ENCODE assay signal across 8 cellular contexts in genomic region chr19:664913-665443, GRCh38. TPM values are rescaled to one million over a fixed set of nuclear protein-coding genes. Genes with fewer than 3 reads are reported as not detected.
DNase-seq lines count a peak whose midpoint lies in the region; ATAC-seq, FAIRE-seq and TF ChIP-seq lines count a peak whose summit lies in the region.
"Had no signal": no experiment of that assay in that cellular context is flagged by ENCODE, and none has a peak within 500 bp of the region (broad histone marks: within the 10 kb centered on the region; RNA-seq: fewer than 3 reads in every experiment).

No MANE protein-coding gene starts in this region.

- peak; percentile 71 for FAIRE-seq in GM18507 (lab: Jason Lieb, UNC)

- no peaks in the 10 kb centered on the region for H3K36me3 Mint-ChIP-seq in MCF 10A (ENCODE audit: insufficient read depth, unreplicated experiment)

- DNase-seq in GM18507 (ENCODE audit: extremely low spot score, insufficient read length, low read depth), result peak; percentile 72
- DNase-seq in NCI-H2107 treated with DMSO at 0.1 percent for 48 hours (lab: John Stamatoyannopoulos, UW; ENCODE audit: unreplicated experiment), result peak; percentile 61
- DNase-seq in MCF 10A (ENCODE audit: unreplicated experiment), result peak; percentile 76
- DNase-seq in inferior parietal cortex (ENCODE audit: extremely low spot score), result peak; percentile 83
- peak; percentile 84 for DNase-seq in stimulated activated CD4-positive, alpha-beta T cell treated with anti-CD3 and anti-CD28 coated beads, Interleukin-12 subunit alpha, Interleukin-12 subunit beta, amount 100 ng/mL, for 4 hours

- no peak overlapping the region for H3K27ac Mint-ChIP-seq in MCF 10A (ENCODE audit: low read depth, unreplicated experiment)

- H3K27me3 Mint-ChIP-seq in MCF 10A (ENCODE audit: insufficient read depth, unreplicated experiment), result no peaks in the 10 kb centered on the region

- no peaks in the 10 kb centered on the region for H3K9me3 Mint-ChIP-seq in MCF 10A (ENCODE audit: unreplicated experiment)

- TF ChIP-seq CTCF in VCaP (conservative IDR thresholded peaks at IDR 0.05) (peak; percentile 94), MCF 10A (IDR thresholded peaks at IDR 0.05; ENCODE audit: unreplicated experiment) (peak; percentile 98)

- peaks cover 25% of the 10 kb centered on the region for H3K4me1 Mint-ChIP-seq in MCF 10A (ENCODE audit: insufficient read depth, unreplicated experiment)

- CTCF ChIA-PET in MCF 10A (lab: Yijun Ruan, JAX), result interaction anchor here (0.6 to 2.2 kb wide), 2 partner anchors 59 to 69 kb away, joined by 3 to 7 read pairs; no protein-coding TSS in a partner anchor

- H3K27ac ChIP-seq in VCaP, result peak overlapping the region; percentile 94

- peak overlapping the region; percentile 56 for H3K4me3 Mint-ChIP-seq in MCF 10A (ENCODE audit: unreplicated experiment)

- POLR2A ChIA-PET in MCF 10A (lab: Yijun Ruan, JAX), result no interaction called here

- BruUV-seq in MCF 10A (replicated peaks; lab: Mats Ljungman, UMichigan), result no TSS peak

- no peak for ATAC-seq in HG03439 (IDR thresholded peaks at IDR 0.05; ENCODE audit: unreplicated experiment)

- intact Hi-C loops in MCF 10A (cut with micrococcal nuclease), result loop anchor here (1.0 to 5.0 kb wide), 2 partner anchors 69 to 78 kb away; partner anchors contain the start of gene HCN2

RNA-seq across cellular contexts. Expression of gene RNF126, which starts 2.0 kb away (rescaled TPM):
- total RNA-seq in MCF 10A (2022), result 53.9 and 68.0 TPM in 2 replicates

RNA-seq across cellular contexts. Expression of gene FSTL3, which starts 11.2 kb away (rescaled TPM):
- 172 and 183 TPM in 2 replicates for total RNA-seq in MCF 10A (2022)

RNA-seq across cellular contexts. Expression of gene FGF22, which starts 25.3 kb away (rescaled TPM):
- total RNA-seq in MCF 10A (2022), result not detected in 2 replicates

RNA-seq across cellular contexts. Expression of gene PRSS57, which starts 30.3 kb away (rescaled TPM):
- total RNA-seq in MCF 10A (2022), result not detected in 2 replicates
- total RNA-seq: temporal lobe had no signal

RNA-seq across cellular contexts. Expression of gene POLRMT, which starts 31.6 kb away (rescaled TPM):
- 36.9 and 40.9 TPM in 2 replicates for total RNA-seq in MCF 10A (2022)
